Comparison of ENCODE assay signal across 18 cellular contexts in the genomic region with DNA sequence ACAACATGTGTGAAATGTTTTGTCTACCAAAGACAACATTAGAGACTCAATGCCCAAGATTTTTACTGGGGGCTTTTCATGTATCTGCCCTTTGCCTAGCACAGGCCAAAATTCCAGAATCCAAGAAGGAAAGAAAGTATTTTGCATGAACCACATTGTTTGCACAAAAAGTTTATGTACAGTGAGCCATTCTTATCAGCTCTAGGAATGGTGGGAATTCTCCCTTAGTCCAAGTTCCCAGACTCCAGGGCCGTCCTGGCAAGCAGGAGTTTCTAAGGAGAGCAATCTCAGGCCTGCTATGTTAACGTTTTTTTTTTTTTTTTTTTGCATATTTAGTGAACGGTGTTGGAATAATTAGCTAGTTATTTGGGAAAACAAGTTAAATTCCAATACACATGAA. TPM values are rescaled to one million over a fixed set of nuclear protein-coding genes. Genes with fewer than 3 reads are reported as not detected.
DNase-seq lines count a peak whose midpoint lies in the region; ATAC-seq and TF ChIP-seq lines count a peak whose summit lies in the region.
"Had no signal": no experiment of that assay in that cellular context is flagged by ENCODE, and none has a peak within 500 bp of the region (broad histone marks: within the 10 kb centered on the region; RNA-seq: fewer than 3 reads in every experiment).

No MANE protein-coding gene starts in this region.

- H2AK5ac ChIP-seq in IMR-90 (ENCODE audit: low read depth, low read length) = no peak overlapping the region

- dilution Hi-C loops in IMR-90 (cut with HindIII; ENCODE audit: low sequenced_read_pairs, unreplicated experiment) = no loop called here

- no peak overlapping the region for H2AFZ ChIP-seq in IMR-90 (replicated peaks; ENCODE audit: low read length, poor library complexity)
- H2AFZ ChIP-seq in fibroblast of lung (ENCODE audit: low read length) = no peak overlapping the region
- H2AFZ ChIP-seq in osteoblast (ENCODE audit: low read length) = no peak overlapping the region

- H2AK9ac ChIP-seq in IMR-90 (replicated peaks; ENCODE audit: low read depth, low read length, poor library complexity) = no peak overlapping the region

- H2BK5ac ChIP-seq in IMR-90 (ENCODE audit: low read depth, low read length, poor library complexity, severe bottlenecking) = no peak overlapping the region

- no peaks in the 10 kb centered on the region for H3K79me2 ChIP-seq in fibroblast of lung (ENCODE audit: control insufficient read depth, insufficient read depth, low read length)
- H3K79me2 ChIP-seq in osteoblast (ENCODE audit: insufficient read depth, low read length) = no peaks in the 10 kb centered on the region

- H3K4ac ChIP-seq in IMR-90 (ENCODE audit: low read depth, low read length) = no peak overlapping the region

- CTCF ChIA-PET in IMR-90 (lab: Yijun Ruan, JAX) = no interaction called here

- H3K36me3 ChIP-seq in IMR-90 (ENCODE audit: control insufficient read depth, insufficient read depth, low read length) = no peaks in the 10 kb centered on the region
- H3K36me3 ChIP-seq in fibroblast of lung (ENCODE audit: control insufficient read depth, insufficient read depth, low read length) = no peaks in the 10 kb centered on the region
- no peaks in the 10 kb centered on the region for H3K36me3 ChIP-seq in osteoblast (ENCODE audit: insufficient read depth, low read length)
- H3K36me3 ChIP-seq: SJCRH30 had no signal

- no peak overlapping the region for H2BK15ac ChIP-seq in IMR-90 (ENCODE audit: low read depth, low read length)

- no peak overlapping the region for H3K56ac ChIP-seq in IMR-90 (ENCODE audit: extremely low read depth, insufficient read depth, low read length)

- no peak overlapping the region for H2BK120ac ChIP-seq in IMR-90 (ENCODE audit: low read depth, low read length)

- no peaks in the 10 kb centered on the region for H3K79me1 ChIP-seq in IMR-90 (ENCODE audit: low read depth in 1 of 2, low read length in 2 of 2)

- H4K91ac ChIP-seq in IMR-90 (ENCODE audit: insufficient read depth, low read depth, low read length) = no peak overlapping the region

- H3K9me3 ChIP-seq in IMR-90 (ENCODE audit: control insufficient read depth, insufficient read depth, low read length) (no peaks in the 10 kb centered on the region), fibroblast of lung (ENCODE audit: control insufficient read depth, insufficient read depth, low read depth, low read length) (no peaks in the 10 kb centered on the region), osteoblast (ENCODE audit: low read depth, low read length) (no peaks in the 10 kb centered on the region)
- H3K9me3 ChIP-seq: SJCRH30 had no signal

- peak; percentile 66 for ATAC-seq in IMR-90 (ENCODE audit: low read depth)
- ATAC-seq: PC-3 had no signal

- no peak overlapping the region for H3K18ac ChIP-seq in IMR-90 (ENCODE audit: low read depth, low read length)

- no peak overlapping the region for H3K14ac ChIP-seq in IMR-90 (replicated peaks; ENCODE audit: low read depth, low read length)

- TF ChIP-seq CTCF in IMR-90 (conservative IDR thresholded peaks at IDR 0.05; ENCODE audit: low read depth, low read length) (no peak), fibroblast of lung (conservative IDR thresholded peaks at IDR 0.05 in 1 of 2, IDR thresholded peaks at IDR 0.05 in 1 of 2; ENCODE audit: low read depth in 1 of 2, low read length in 2 of 2) (no peak), osteoblast (IDR thresholded peaks at IDR 0.05; ENCODE audit: extremely low read depth, low read depth, low read length) (no peak)

- in situ Hi-C loops in IMR-90 (cut with MboI; ENCODE audit: low sequenced_read_pairs) = no loop called here

- TF ChIP-seq POLR2A in IMR-90 (IDR thresholded peaks at IDR 0.05; ENCODE audit: low read depth, low read length) = no peak

- no peak overlapping the region for H3K4me2 ChIP-seq in IMR-90 (ENCODE audit: low read depth, low read length)
- no peak overlapping the region for H3K4me2 ChIP-seq in fibroblast of lung (ENCODE audit: extremely low read depth, insufficient read depth, low read length)
- H3K4me2 ChIP-seq in osteoblast (ENCODE audit: insufficient read depth, low read length) = no peak overlapping the region
- H3K4me2 ChIP-seq: KMS-11 had no signal

- no CpG with 5 or more reads among the region's 3 CpGs for WGBS in IMR-90 (ENCODE audit: extremely low coverage in 2 of 2, insufficient read length in 1 of 2), 2 experiments

- no peak overlapping the region for H4K8ac ChIP-seq in IMR-90 (ENCODE audit: low read depth in 2 of 2, low read length in 2 of 2)

- H3K23ac ChIP-seq in IMR-90 (ENCODE audit: low read depth, low read length) = no peak overlapping the region

- POLR2A ChIA-PET in IMR-90 (lab: Charles Lee; ENCODE audit: unreplicated experiment) = no interaction called here

- no peak overlapping the region for H2BK20ac ChIP-seq in IMR-90 (ENCODE audit: low read depth, low read length)

- intact Hi-C loops in IMR-90 (cut with micrococcal nuclease) = no loop called here

- no peaks in the 10 kb centered on the region for H3K27me3 ChIP-seq in IMR-90 (ENCODE audit: control insufficient read depth, insufficient read depth, low read length)
- no peaks in the 10 kb centered on the region for H3K27me3 ChIP-seq in fibroblast of lung (ENCODE audit: control insufficient read depth, insufficient read depth, low read length)
- no peaks in the 10 kb centered on the region for H3K27me3 ChIP-seq in osteoblast (ENCODE audit: insufficient read depth, low read length)
- H3K27me3 ChIP-seq: SJCRH30 had no signal

- no peak overlapping the region for H4K5ac ChIP-seq in IMR-90 (ENCODE audit: low read depth, low read length)

- DNase-seq in EH (ENCODE audit: low read depth) (peak; percentile 55), IMR-90 (peak; percentile 60), fibroblast of lung (ENCODE audit: low read depth in 2 of 2) (peak; percentile 3 to 77), osteoblast (ENCODE audit: insufficient read length, low spot score, missing footprints) (no peak), NCI-H2227 treated with DMSO at 0.1 percent for 48 hours (lab: John Stamatoyannopoulos, UW) (no peak), T1000 (lab: John Stamatoyannopoulos, UW) (no peak), middle frontal gyrus (ENCODE audit: extremely low spot score, low spot score) (no peak)
- DNase-seq: ACHN, C1 segment of cervical spinal cord, DMS79 treated with DMSO at 0.1 percent for 48 hours, MV-4-11, NCI-H1694 treated with DMSO at 0.1 percent for 48 hours, NCI-H345, NCI-H524 treated with DMSO at 0.1 percent for 48 hours, PC-3, SJCRH30 had no signal

- no peak overlapping the region for H3K4me3 ChIP-seq in IMR-90 (ENCODE audit: insufficient read depth, low read depth, low read length)
- no peak overlapping the region for H3K4me3 ChIP-seq in fibroblast of lung (replicated peaks in 1 of 4; ENCODE audit: control extremely low read depth in 1 of 4, insufficient read depth in 1 of 4, low read depth in 3 of 4, low read length in 4 of 4)
- no peak overlapping the region for H3K4me3 ChIP-seq in osteoblast (ENCODE audit: insufficient read depth, low read length)
- H3K4me3 ChIP-seq: SJCRH30 had no signal

- H3K27ac ChIP-seq in IMR-90 (ENCODE audit: insufficient read depth, low read length) = no peak overlapping the region
- no peak overlapping the region for H3K27ac ChIP-seq in fibroblast of lung (ENCODE audit: insufficient read depth, low read length)
- peak overlapping the region; percentile 32 for H3K27ac ChIP-seq in osteoblast (ENCODE audit: low read depth, low read length)
- H3K27ac ChIP-seq: KMS-11, RWPE1, SJCRH30 had no signal

- TF ChIP-seq RAD21 in IMR-90 (IDR thresholded peaks at IDR 0.05; ENCODE audit: low read length) = no peak

- H4K20me1 ChIP-seq in IMR-90 (ENCODE audit: insufficient read depth, low read length) (no peaks in the 10 kb centered on the region), fibroblast of lung (ENCODE audit: control insufficient read depth, extremely low read depth, insufficient read depth, low read length) (no peaks in the 10 kb centered on the region), osteoblast (ENCODE audit: insufficient read depth, low read length) (no peaks in the 10 kb centered on the region)

- no TSS peak for BruUV-seq in IMR-90 (replicated peaks; lab: Mats Ljungman, UMichigan)

- H3K4me1 ChIP-seq in IMR-90 (ENCODE audit: control insufficient read depth, insufficient read depth, low read length) = no peaks in the 10 kb centered on the region
- no peaks in the 10 kb centered on the region for H3K4me1 ChIP-seq in fibroblast of lung (ENCODE audit: control insufficient read depth, extremely low read depth, insufficient read depth, low read length)
- H3K4me1 ChIP-seq in osteoblast (ENCODE audit: insufficient read depth, low read length) = no peaks in the 10 kb centered on the region
- H3K4me1 ChIP-seq: SJCRH30 had no signal

- no peak overlapping the region for H3K9ac ChIP-seq in IMR-90 (ENCODE audit: low read depth, low read length)
- no peak overlapping the region for H3K9ac ChIP-seq in fibroblast of lung (ENCODE audit: insufficient read depth, low read length)
- H3K9ac ChIP-seq: KMS-11 had no signal

- no peaks in the 10 kb centered on the region for H3K9me1 ChIP-seq in IMR-90 (ENCODE audit: insufficient read depth, low read length)

RNA-seq across cellular contexts. Expression of a gene that starts 21.6 kb away (rescaled TPM):
- total RNA-seq in IMR-90 (2012; rRNA removed) = 1.3 and 1.7 TPM in 2 replicates
- polyA plus RNA-seq in IMR-90 (2012; rRNA removed) = 1.2 and 1.5 TPM in 2 replicates
- polyA plus RNA-seq in IMR-90 (2012; cell fraction: cytosol; rRNA removed) = 0.24 and 0.37 TPM in 2 replicates
- 0.79 and 6.7 TPM in 2 replicates for polyA plus RNA-seq in IMR-90 (2012; cell fraction: nucleus; rRNA removed; ENCODE audit: low replicate concordance)
- total RNA-seq in fibroblast of lung = 4.9 and 5.8 TPM in 2 replicates
- polyA plus RNA-seq in fibroblast of lung = 1.6 and 1.7 TPM in 2 replicates
- polyA plus RNA-seq in fibroblast of lung (2012) = 1.4 and 1.7 TPM in 2 replicates
- polyA minus RNA-seq in fibroblast of lung (ENCODE audit: low replicate concordance) = 0.43 and 3.1 TPM in 2 replicates
- total RNA-seq in osteoblast = 2.9 and 3.5 TPM in 2 replicates

RNA-seq across cellular contexts. Expression of a gene that starts 39.4 kb away (rescaled TPM):
- 23.6 and 24.7 TPM in 2 replicates for total RNA-seq in IMR-90 (2012; rRNA removed)
- polyA plus RNA-seq in IMR-90 (2012; rRNA removed) = 9.0 and 9.4 TPM in 2 replicates
- 4.3 and 5.1 TPM in 2 replicates for polyA plus RNA-seq in IMR-90 (2012; cell fraction: cytosol; rRNA removed)
- polyA plus RNA-seq in IMR-90 (2012; cell fraction: nucleus; rRNA removed; ENCODE audit: low replicate concordance) = 3.0 and 7.7 TPM in 2 replicates
- 16.9 and 24.6 TPM in 2 replicates for total RNA-seq in fibroblast of lung
- polyA plus RNA-seq in fibroblast of lung = 8.8 and 12.9 TPM in 2 replicates
- polyA plus RNA-seq in fibroblast of lung (2012) = 7.5 and 11.6 TPM in 2 replicates
- polyA minus RNA-seq in fibroblast of lung (ENCODE audit: low replicate concordance) = 9.4 TPM in 2 replicates
- total RNA-seq in osteoblast = 10.9 and 11.8 TPM in 2 replicates

RNA-seq across cellular contexts. Expression of a gene that starts 47.7 kb away (rescaled TPM):
- total RNA-seq in IMR-90 (2012; rRNA removed) (6.9 and 8.1 TPM in 2 replicates), fibroblast of lung (5.9 and 9.7 TPM in 2 replicates), osteoblast (3.2 and 3.3 TPM in 2 replicates)
- polyA plus RNA-seq in IMR-90 (2012; rRNA removed) (1.4 and 2.2 TPM in 2 replicates), fibroblast of lung (6.4 and 7.3 TPM in 2 replicates)
- 0.90 and 0.99 TPM in 2 replicates for polyA plus RNA-seq in IMR-90 (2012; cell fraction: cytosol; rRNA removed)
- polyA plus RNA-seq in IMR-90 (2012; cell fraction: nucleus; rRNA removed; ENCODE audit: low replicate concordance) = 0.63 and 2.3 TPM in 2 replicates
- polyA plus RNA-seq in fibroblast of lung (2012) = 4.0 and 5.0 TPM in 2 replicates
- polyA minus RNA-seq in fibroblast of lung (ENCODE audit: low replicate concordance) = 1.7 and 2.5 TPM in 2 replicates

Comparison
In these comparisons a context has a peak if more than half of its experiments do, and no peak if none do; other contexts are left out.
1. DNase-seq: peak in EH (single experiment), IMR-90 (single experiment) and fibroblast of lung (2 of 2); none in osteoblast (single experiment), NCI-H2227 treated with DMSO at 0.1 percent for 48 hours (single experiment), T1000 (single experiment) and middle frontal gyrus (single experiment).